Comparison of ENCODE assay signal across 2 cellular contexts in the genomic region with DNA sequence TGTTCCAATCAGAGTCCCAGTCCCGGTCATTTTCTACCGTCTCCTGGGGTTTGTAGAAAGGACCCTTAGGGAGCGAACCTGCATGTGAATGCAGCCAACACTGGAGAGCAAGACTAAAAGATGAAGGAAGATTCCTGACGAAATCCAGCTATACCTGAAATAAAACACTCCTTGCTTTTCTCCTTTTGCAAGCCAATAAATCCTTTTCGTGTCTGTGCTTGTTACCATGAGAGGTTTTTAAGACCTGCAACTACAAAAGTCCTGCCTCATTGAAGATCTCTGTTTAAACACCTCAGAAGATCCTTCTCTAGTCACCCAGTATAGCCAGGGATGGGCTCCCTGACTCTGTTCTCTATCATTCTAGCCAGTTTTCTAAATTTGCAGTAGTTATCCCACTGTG.
TF ChIP-seq lines count a peak whose summit lies in the region.

No MANE protein-coding gene starts in this region.

TF ChIP-seq in liver, 16 proteins besides CTCF, POLR2A, EP300 and RAD21:
- TF ChIP-seq HNF4A (conservative IDR thresholded peaks at IDR 0.05) (no peak), EGR1 (IDR thresholded peaks at IDR 0.05; ENCODE audit: low read depth in 2 of 2) (no peak), FOXA1 (IDR thresholded peaks at IDR 0.05) (no peak), YY1 (IDR thresholded peaks at IDR 0.05) (no peak), ZBTB33 (IDR thresholded peaks at IDR 0.05) (peak; percentile 0), TAF1 (conservative IDR thresholded peaks at IDR 0.05) (no peak), FOXA2 (IDR thresholded peaks at IDR 0.05) (no peak), HNF4G (IDR thresholded peaks at IDR 0.05) (no peak), GABPA (IDR thresholded peaks at IDR 0.05 in 1 of 2, conservative IDR thresholded peaks at IDR 0.05 in 1 of 2) (no peak), NR2F2 (IDR thresholded peaks at IDR 0.05) (no peak), RXRA (IDR thresholded peaks at IDR 0.05) (no peak), REST (IDR thresholded peaks at IDR 0.05) (peak; percentile 30), SP1 (IDR thresholded peaks at IDR 0.05) (no peak), JUND (IDR thresholded peaks at IDR 0.05) (no peak)
- TF ChIP-seq, protein P1, sequence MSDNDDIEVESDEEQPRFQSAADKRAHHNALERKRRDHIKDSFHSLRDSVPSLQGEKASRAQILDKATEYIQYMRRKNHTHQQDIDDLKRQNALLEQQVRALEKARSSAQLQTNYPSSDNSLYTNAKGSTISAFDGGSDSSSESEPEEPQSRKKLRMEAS (IDR thresholded peaks at IDR 0.05) = peak; percentile 6
- TF ChIP-seq, protein P2, sequence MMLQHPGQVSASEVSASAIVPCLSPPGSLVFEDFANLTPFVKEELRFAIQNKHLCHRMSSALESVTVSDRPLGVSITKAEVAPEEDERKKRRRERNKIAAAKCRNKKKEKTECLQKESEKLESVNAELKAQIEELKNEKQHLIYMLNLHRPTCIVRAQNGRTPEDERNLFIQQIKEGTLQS (IDR thresholded peaks at IDR 0.05) = no peak

TF ChIP-seq in HepG2, 621 proteins besides CTCF, POLR2A, EP300 and RAD21:
- TF ChIP-seq ZSCAN21 (CRISPR knock-in tag; IDR thresholded peaks at IDR 0.05; ENCODE audit: borderline replicate concordance) (no peak), HDAC6 (IDR thresholded peaks at IDR 0.05; ENCODE audit: low read depth, low read length) (no peak), HNRNPH1 (optimal IDR thresholded peaks at IDR 0.05; ENCODE audit: low read depth, low read length) (no peak), XRCC5 (optimal IDR thresholded peaks at IDR 0.05; ENCODE audit: low read length) (no peak), ZNF280D (CRISPR knock-in tag; IDR thresholded peaks at IDR 0.05) (no peak), GZF1 (CRISPR knock-in tag; IDR thresholded peaks at IDR 0.05) (no peak), TMF1 (CRISPR knock-in tag; IDR thresholded peaks at IDR 0.05; ENCODE audit: low read depth) (no peak), ZNF616 (CRISPR knock-in tag; IDR thresholded peaks at IDR 0.05; ENCODE audit: low read depth) (no peak), ZNF644 (CRISPR knock-in tag; IDR thresholded peaks at IDR 0.05; ENCODE audit: low read depth) (no peak), KLF13 (CRISPR knock-in tag; IDR thresholded peaks at IDR 0.05) (no peak), BORCS8-MEF2B (CRISPR knock-in tag; IDR thresholded peaks at IDR 0.05) (no peak), SMYD3 (CRISPR knock-in tag; IDR thresholded peaks at IDR 0.05) (no peak), ZNF577 (CRISPR knock-in tag; IDR thresholded peaks at IDR 0.05; ENCODE audit: borderline replicate concordance, low read depth) (no peak)
- TF ChIP-seq, protein P3, sequence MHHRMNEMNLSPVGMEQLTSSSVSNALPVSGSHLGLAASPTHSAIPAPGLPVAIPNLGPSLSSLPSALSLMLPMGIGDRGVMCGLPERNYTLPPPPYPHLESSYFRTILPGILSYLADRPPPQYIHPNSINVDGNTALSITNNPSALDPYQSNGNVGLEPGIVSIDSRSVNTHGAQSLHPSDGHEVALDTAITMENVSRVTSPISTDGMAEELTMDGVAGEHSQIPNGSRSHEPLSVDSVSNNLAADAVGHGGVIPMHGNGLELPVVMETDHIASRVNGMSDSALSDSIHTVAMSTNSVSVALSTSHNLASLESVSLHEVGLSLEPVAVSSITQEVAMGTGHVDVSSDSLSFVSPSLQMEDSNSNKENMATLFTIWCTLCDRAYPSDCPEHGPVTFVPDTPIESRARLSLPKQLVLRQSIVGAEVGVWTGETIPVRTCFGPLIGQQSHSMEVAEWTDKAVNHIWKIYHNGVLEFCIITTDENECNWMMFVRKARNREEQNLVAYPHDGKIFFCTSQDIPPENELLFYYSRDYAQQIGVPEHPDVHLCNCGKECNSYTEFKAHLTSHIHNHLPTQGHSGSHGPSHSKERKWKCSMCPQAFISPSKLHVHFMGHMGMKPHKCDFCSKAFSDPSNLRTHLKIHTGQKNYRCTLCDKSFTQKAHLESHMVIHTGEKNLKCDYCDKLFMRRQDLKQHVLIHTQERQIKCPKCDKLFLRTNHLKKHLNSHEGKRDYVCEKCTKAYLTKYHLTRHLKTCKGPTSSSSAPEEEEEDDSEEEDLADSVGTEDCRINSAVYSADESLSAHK (CRISPR knock-in tag; IDR thresholded peaks at IDR 0.05; ENCODE audit: borderline replicate concordance) = no peak
- TF ChIP-seq, protein P4, sequence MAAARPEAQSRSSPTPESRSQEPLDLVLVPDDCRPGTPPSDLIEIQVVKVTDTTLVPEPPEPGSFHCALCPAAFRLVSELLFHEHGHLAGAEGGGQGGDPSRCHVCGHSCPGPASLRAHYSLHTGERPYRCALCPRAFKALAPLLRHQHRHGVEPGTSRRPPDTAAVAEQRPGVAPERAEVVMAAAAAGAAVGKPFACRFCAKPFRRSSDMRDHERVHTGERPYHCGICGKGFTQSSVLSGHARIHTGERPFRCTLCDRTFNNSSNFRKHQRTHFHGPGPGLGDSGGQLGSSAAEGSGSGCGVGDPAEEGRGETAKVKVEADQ (CRISPR knock-in tag; IDR thresholded peaks at IDR 0.05; ENCODE audit: borderline replicate concordance) = no peak
